In the genomic region with DNA sequence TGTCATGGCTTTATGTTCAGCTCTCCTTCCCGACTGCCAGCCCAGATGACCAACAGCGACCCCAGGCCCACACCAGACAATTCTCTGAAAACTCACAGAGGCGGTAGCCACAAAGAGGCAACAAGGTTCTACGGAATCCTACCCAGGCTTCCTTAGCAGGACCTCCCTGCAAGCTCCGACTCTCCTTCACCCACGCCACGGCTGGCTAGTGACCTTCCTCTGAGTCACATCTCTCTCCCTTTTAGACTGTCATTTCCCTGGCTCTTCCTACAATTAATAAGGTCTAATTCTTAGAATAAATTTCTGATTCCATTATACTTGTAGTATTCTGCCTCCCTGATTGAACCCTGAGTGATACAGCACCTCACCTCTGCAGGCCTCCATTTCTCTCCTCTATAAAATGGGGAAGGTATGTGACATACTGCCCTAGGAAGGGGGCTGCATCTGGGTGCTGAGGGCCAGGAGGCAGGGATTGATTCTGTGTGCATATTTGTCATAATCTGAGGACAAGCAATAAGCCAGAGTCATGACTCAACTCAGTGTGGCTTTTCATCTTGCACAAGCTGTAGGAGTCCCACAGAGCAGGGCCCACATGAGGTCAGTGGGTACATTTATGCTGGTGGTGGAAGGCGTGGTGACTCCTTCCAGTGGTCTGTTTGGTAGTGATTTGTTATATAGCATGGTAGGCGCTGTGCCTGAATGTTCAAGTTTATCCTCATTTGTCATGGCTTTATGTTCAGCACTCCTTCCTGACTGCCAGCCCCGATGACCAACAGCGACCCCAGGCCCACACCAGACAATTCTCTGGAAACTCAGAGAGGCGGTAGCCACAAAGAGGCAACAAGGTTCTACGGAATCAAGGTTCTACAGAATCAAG, we compare ENCODE assay signal across 14 cellular contexts. TPM values are rescaled to one million over a fixed set of nuclear protein-coding genes. Genes with fewer than 3 reads are reported as not detected.
DNase-seq lines count a peak whose midpoint lies in the region; ATAC-seq and TF ChIP-seq lines count a peak whose summit lies in the region.
"Had no signal": no experiment of that assay in that cellular context is flagged by ENCODE, and none has a peak within 500 bp of the region (broad histone marks: within the 10 kb centered on the region; RNA-seq: fewer than 3 reads in every experiment).

No MANE protein-coding gene starts in this region.

- TF ChIP-seq CTCF in RWPE1 (conservative IDR thresholded peaks at IDR 0.05; ENCODE audit: low read depth): no peak
- no peak for TF ChIP-seq CTCF in fibroblast of villous mesenchyme (IDR thresholded peaks at IDR 0.05; ENCODE audit: insufficient read depth, low read depth, low read length)

- DNase-seq in stimulated activated CD4-positive, alpha-beta T cell treated with anti-CD3 and anti-CD28 coated beads, Interleukin-1b, Interleukin-23, amount 100 ng/mL, for 48 hours: peak; percentile 37
- DNase-seq in stimulated activated CD4-positive, alpha-beta T cell treated with anti-CD3 and anti-CD28 coated beads, Interleukin-4, amount 100 ng/mL, for 1 hour: no peak
- DNase-seq in RWPE1 (ENCODE audit: low spot score): peak; percentile 25
- peak; percentile 25 for DNase-seq in fibroblast of villous mesenchyme (ENCODE audit: low read depth)
- no peak for DNase-seq in HUDEP-2 (lab: John Stamatoyannopoulos, UW; ENCODE audit: unreplicated experiment in 76 of 76)
- no peak for DNase-seq in activated CD4-positive, CD25-positive, alpha-beta regulatory T cell (lab: John Stamatoyannopoulos, UW)
- DNase-seq: activated gamma-delta T cell treated with Interleukin-2 at 50 U/mL for 16 hours; CD4-positive, alpha-beta T cell; effector memory CD4-positive, alpha-beta T cell; NCI-H187; OCI-M1 had no signal

- H3K27ac ChIP-seq in RWPE1: no peak overlapping the region
- H3K27ac ChIP-seq: HL-60 had no signal

- CTCF ChIA-PET in RWPE1 (lab: Yijun Ruan, JAX): interaction anchor here (0.6 kb wide), 1 partner anchor 108 kb away, joined by 3 read pairs; no protein-coding TSS in a partner anchor

- no peak overlapping the region for H3K4me3 ChIP-seq in fibroblast of villous mesenchyme (ENCODE audit: low read depth, low read length)

- POLR2A ChIA-PET in RWPE1 (lab: Yijun Ruan, JAX; ENCODE audit: low non-redundant PET): no interaction called here

- ATAC-seq in HG02884 (IDR thresholded peaks at IDR 0.05; ENCODE audit: unreplicated experiment): no peak
- ATAC-seq in HG03196 (IDR thresholded peaks at IDR 0.05; ENCODE audit: unreplicated experiment): no peak

RNA-seq across cellular contexts. Expression of a gene that starts 46.2 kb away (rescaled TPM):
- total RNA-seq in fibroblast of villous mesenchyme: under 0.01 and 0.86 TPM in 2 replicates

Comparison
In these comparisons a context has a peak if more than half of its experiments do, and no peak if none do; other contexts are left out.
1. DNase-seq: peak in stimulated activated CD4-positive, alpha-beta T cell treated with anti-CD3 and anti-CD28 coated beads, Interleukin-1b, Interleukin-23, amount 100 ng/mL, for 48 hours (single experiment), RWPE1 (single experiment) and fibroblast of villous mesenchyme (single experiment); none in stimulated activated CD4-positive, alpha-beta T cell treated with anti-CD3 and anti-CD28 coated beads, Interleukin-4, amount 100 ng/mL, for 1 hour (single experiment), HUDEP-2 (0 of 76) and activated CD4-positive, CD25-positive, alpha-beta regulatory T cell (0 of 4).